ENCODE assay signal across 19 cellular contexts in the genomic region with DNA sequence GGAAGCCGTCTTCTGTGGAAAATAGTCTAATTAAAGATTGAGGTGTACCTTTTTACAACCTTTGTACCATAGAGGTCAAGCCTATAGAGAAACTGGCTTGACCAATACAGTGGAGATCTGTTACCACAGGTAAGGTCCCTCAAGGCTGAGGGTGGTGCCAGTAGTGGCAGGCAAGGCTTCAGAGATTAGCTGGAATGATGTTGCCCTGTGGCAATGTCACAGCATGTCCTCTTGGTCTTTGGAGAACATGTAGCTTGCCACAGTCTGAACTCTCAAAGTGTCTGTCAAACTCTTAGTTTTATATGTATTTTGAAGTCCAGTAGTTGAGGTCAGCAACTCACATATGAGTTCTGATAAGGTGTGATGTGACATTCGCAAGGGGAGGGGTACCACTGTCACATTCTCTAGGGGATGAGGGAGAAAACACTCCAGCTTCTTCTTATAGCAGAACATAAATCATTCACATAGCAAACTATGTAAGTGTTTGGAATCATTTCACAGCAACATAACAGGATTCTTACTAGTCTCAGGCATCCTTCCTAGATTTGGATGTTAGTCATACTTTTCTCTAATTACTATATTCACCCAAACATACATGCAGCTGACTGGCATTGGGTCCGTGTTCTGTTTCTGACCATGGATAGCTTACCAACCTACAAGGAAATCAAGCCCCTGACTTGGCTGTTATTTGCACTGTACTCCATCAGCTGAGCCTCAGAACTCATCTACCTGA.
"Had no signal": no experiment of that assay in that cellular context is flagged by ENCODE, and none has a peak within 500 bp of the region (broad histone marks: within the 10 kb centered on the region; RNA-seq: fewer than 3 reads in every experiment).

No MANE protein-coding gene starts in this region.

- H3K4me3 Mint-ChIP-seq: activated CD4-positive, alpha-beta T cell treated with anti-CD3 and anti-CD28 coated beads for 36 hours; activated naive CD8-positive, alpha-beta T cell treated with anti-CD3 and anti-CD28 coated beads, Interleukin-2, amount 10 ng/mL, durations not matched to agents 7 days and 5 days; mesothelial cell of epicardium; nephron; stimulated activated naive B cell treated with anti-CD40 and anti-IgM and Interleukin-4, amounts not matched to agents 10 μg/mL and 1 μg/mL and 100 μg/mL, for 72 hours; T-helper 17 cell had no signal

- H3K27me3 Mint-ChIP-seq: activated CD4-positive, alpha-beta T cell treated with anti-CD3 and anti-CD28 coated beads for 36 hours; activated naive CD8-positive, alpha-beta T cell treated with anti-CD3 and anti-CD28 coated beads, Interleukin-2, amount 10 ng/mL, durations not matched to agents 7 days and 5 days; stimulated activated naive B cell treated with anti-CD40 and anti-IgM and Interleukin-4, amounts not matched to agents 10 μg/mL and 1 μg/mL and 100 μg/mL, for 72 hours; T-helper 17 cell had no signal

- H3K4me1 ChIP-seq: body of pancreas, parathyroid adenoma had no signal

- ATAC-seq: activated CD4-positive, alpha-beta T cell treated with anti-CD3 and anti-CD28 coated beads for 36 hours; body of pancreas; T-helper 17 cell had no signal

- H3K9me3 Mint-ChIP-seq: activated naive CD8-positive, alpha-beta T cell treated with anti-CD3 and anti-CD28 coated beads, Interleukin-2, amount 10 ng/mL, durations not matched to agents 7 days and 5 days; mesothelial cell of epicardium; nephron had no signal

- H2AFZ ChIP-seq: parathyroid adenoma had no signal

- H3K36me3 ChIP-seq: sigmoid colon, thoracic aorta, upper lobe of left lung, WERI-Rb-1 had no signal

- H3K27me3 ChIP-seq: body of pancreas, dorsolateral prefrontal cortex, sigmoid colon, upper lobe of left lung had no signal

- H3K9ac ChIP-seq: parathyroid adenoma had no signal

- H3K36me3 Mint-ChIP-seq: mesothelial cell of epicardium had no signal

- DNase-seq: activated CD4-positive, alpha-beta T cell treated with anti-CD3 and anti-CD28 coated beads for 36 hours; activated CD4-positive, alpha-beta T cell treated with anti-CD3 and anti-CD28 coated beads, Interleukin-2, amount 50 U/mL, for 48 hours; activated naive CD8-positive, alpha-beta T cell treated with anti-CD3 and anti-CD28 coated beads, Interleukin-2, amount 10 ng/mL, durations not matched to agents 7 days and 5 days; body of pancreas; caudate nucleus; dorsolateral prefrontal cortex; foreskin melanocyte; hypothalamus; sigmoid colon; stimulated activated CD4-positive, alpha-beta T cell treated with anti-CD3 and anti-CD28 coated beads, Interleukin-4, amount 100 ng/mL, for 4 hours; stimulated activated naive B cell treated with anti-CD40 and anti-IgM and Interleukin-4, amounts not matched to agents 10 μg/mL and 1 μg/mL and 100 μg/mL, for 72 hours; T-helper 17 cell; upper lobe of left lung; WERI-Rb-1 had no signal

- H3K4me3 ChIP-seq: body of pancreas, dorsolateral prefrontal cortex, lung, sigmoid colon, thoracic aorta, upper lobe of left lung had no signal

- H3K9me3 ChIP-seq: body of pancreas, sigmoid colon, thoracic aorta, upper lobe of left lung had no signal

- H3K79me2 ChIP-seq: parathyroid adenoma had no signal

- H3K27ac ChIP-seq: body of pancreas, dorsolateral prefrontal cortex, parathyroid adenoma, sigmoid colon, thoracic aorta, upper lobe of left lung, WERI-Rb-1 had no signal

- H3K27ac Mint-ChIP-seq: activated CD4-positive, alpha-beta T cell treated with anti-CD3 and anti-CD28 coated beads for 36 hours; activated naive CD8-positive, alpha-beta T cell treated with anti-CD3 and anti-CD28 coated beads, Interleukin-2, amount 10 ng/mL, durations not matched to agents 7 days and 5 days; mesothelial cell of epicardium; nephron; stimulated activated naive B cell treated with anti-CD40 and anti-IgM and Interleukin-4, amounts not matched to agents 10 μg/mL and 1 μg/mL and 100 μg/mL, for 72 hours; T-helper 17 cell had no signal

- H3K4me1 Mint-ChIP-seq: T-helper 17 cell had no signal
